In the genomic region with DNA sequence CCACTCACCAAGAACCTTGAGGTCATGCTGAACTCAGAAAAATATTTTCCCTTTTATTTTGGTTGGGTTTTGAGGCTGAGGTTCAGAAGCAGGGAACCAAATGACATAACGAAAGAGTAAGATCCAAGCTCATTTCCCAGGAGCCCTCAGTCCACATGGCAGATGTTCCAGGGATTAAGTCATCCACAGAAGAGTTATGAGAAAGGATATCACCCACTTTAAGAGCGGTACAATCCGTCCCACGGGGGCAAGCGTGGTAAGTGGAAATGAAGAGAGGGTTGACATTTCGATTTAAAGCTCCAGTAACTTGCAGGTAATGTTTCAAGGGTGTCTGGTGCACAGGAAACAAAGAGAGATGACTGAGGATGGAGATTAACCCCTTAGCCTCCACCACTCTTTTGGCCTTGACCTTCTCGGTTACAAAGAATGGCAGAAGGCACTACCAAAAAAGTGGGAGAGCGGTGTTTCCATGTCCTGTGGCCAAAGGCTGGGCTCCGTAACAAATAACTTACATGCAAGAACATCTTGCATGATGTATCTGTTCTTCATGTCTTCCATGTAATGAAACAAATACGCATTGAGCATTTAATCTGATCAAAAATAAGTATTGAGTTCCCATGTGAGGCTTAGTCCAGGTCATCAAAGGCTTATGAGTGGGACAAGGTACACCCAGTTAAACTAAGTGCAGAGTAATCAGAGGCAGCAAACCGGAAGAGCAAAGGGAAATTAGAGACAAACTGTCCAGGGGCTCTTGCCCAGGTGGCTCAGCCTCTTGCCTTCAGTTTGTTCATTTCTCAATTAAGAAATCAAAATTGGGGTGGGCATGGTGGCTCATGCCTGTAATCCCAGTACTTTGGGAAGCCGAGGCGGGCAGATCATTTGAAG, we compare ENCODE assay signal across 12 cellular contexts.
A peak's percentile ranks its signal among the peaks of the same experiment; 100 is the strongest.
DNase-seq lines count a peak whose midpoint lies in the region; ATAC-seq, FAIRE-seq and TF ChIP-seq lines count a peak whose summit lies in the region.
"Had no signal": no experiment of that assay in that cellular context is flagged by ENCODE, and none has a peak within 500 bp of the region (broad histone marks: within the 10 kb centered on the region; RNA-seq: fewer than 3 reads in every experiment).

No MANE protein-coding gene starts in this region.

- peaks cover 18% of the 10 kb centered on the region for H3K27me3 Mint-ChIP-seq in astrocyte (ENCODE audit: low read depth, unreplicated experiment)

- H3K4me3 ChIP-seq in astrocyte (ENCODE audit: insufficient read depth, low read depth, low read length) (no peak overlapping the region), right cardiac atrium (ENCODE audit: low read length) (no peak overlapping the region), subcutaneous abdominal adipose tissue (ENCODE audit: low read depth in 1 of 5, low read length in 5 of 5) (no peak overlapping the region)
- H3K4me3 ChIP-seq: pancreas had no signal

- H3K27me3 ChIP-seq in astrocyte (ENCODE audit: insufficient read depth, low read length) (no peaks in the 10 kb centered on the region), right cardiac atrium (ENCODE audit: control insufficient read depth, insufficient read depth) (no peaks in the 10 kb centered on the region), subcutaneous abdominal adipose tissue (ENCODE audit: control insufficient read depth in 5 of 5, insufficient read depth in 4 of 5, low read length in 5 of 5) (no peaks in the 10 kb centered on the region)
- H3K27me3 ChIP-seq: pancreas had no signal

- peaks cover 16% of the 10 kb centered on the region for H3K9me3 Mint-ChIP-seq in astrocyte (ENCODE audit: unreplicated experiment)

- 61% methylated on average over 13 of the region's 13 CpGs for whole genome bisulfite sequencing in right cardiac atrium

- peak; percentile 68 for DNase-seq in LHCN-M2 (ENCODE audit: low read depth)
- DNase-seq in astrocyte (ENCODE audit: low read depth) = peak; percentile 46
- DNase-seq in right cardiac atrium = peak; percentile 57 to 83 (median 71)
- DNase-seq in activated CD4-positive, alpha-beta T cell treated with anti-CD3 and anti-CD28 coated beads for 4 hours = no peak
- no peak for DNase-seq in stimulated activated CD4-positive, alpha-beta T cell treated with anti-CD3 and anti-CD28 coated beads, Interleukin-4, amount 100 ng/mL, for 4 hours
- no peak for DNase-seq in cerebellar nuclear complex (lab: John Stamatoyannopoulos, UW)
- no peak for DNase-seq in posterior cingulate gyrus
- DNase-seq: DMS153, pancreas had no signal

- no peaks in the 10 kb centered on the region for H3K79me2 ChIP-seq in astrocyte (ENCODE audit: insufficient read depth, low read length)

- H3K9ac ChIP-seq in astrocyte (ENCODE audit: low read length) = no peak overlapping the region
- H3K9ac ChIP-seq in subcutaneous abdominal adipose tissue (ENCODE audit: low read length in 5 of 5) = peak overlapping the region in 2 of 5 donors; percentile 28 to 33

- no peaks in the 10 kb centered on the region for H3K9me3 ChIP-seq in astrocyte (ENCODE audit: insufficient read depth, low read depth, low read length)
- H3K9me3 ChIP-seq in right cardiac atrium (ENCODE audit: control insufficient read depth, low read length) = no peaks in the 10 kb centered on the region
- peaks cover 0 to 5% (median 0%) of the 10 kb centered on the region in 5 donors for H3K9me3 ChIP-seq in subcutaneous abdominal adipose tissue (ENCODE audit: control insufficient read depth in 5 of 5, low read length in 5 of 5)
- H3K9me3 ChIP-seq: pancreas had no signal

- no peak overlapping the region for H3K4me3 Mint-ChIP-seq in astrocyte (ENCODE audit: unreplicated experiment)
- H3K4me3 Mint-ChIP-seq: T-helper 2 cell treated with Interferon-gamma antibody and Interleukin-4, amounts not matched to agents 5 μg/mL and 100 μg/mL, for 36 hours had no signal

- FAIRE-seq in astrocyte (lab: Jason Lieb, UNC) = no peak
- FAIRE-seq: pancreas, urothelium cell line had no signal

- TF ChIP-seq CTCF in astrocyte (IDR thresholded peaks at IDR 0.05; ENCODE audit: insufficient read depth, low read depth, low read length) = no peak

- no peak overlapping the region for H3K27ac ChIP-seq in astrocyte (ENCODE audit: low read depth, low read length)
- peak overlapping the region; percentile 97 for H3K27ac ChIP-seq in right cardiac atrium (ENCODE audit: low read length)
- peak overlapping the region; percentile 86 for H3K27ac ChIP-seq in subcutaneous abdominal adipose tissue (ENCODE audit: low read depth, low read length)
- H3K27ac ChIP-seq: pancreas had no signal

- H3K27ac Mint-ChIP-seq in astrocyte (ENCODE audit: unreplicated experiment) = peak overlapping the region; percentile 9
- H3K27ac Mint-ChIP-seq: T-helper 2 cell treated with Interferon-gamma antibody and Interleukin-4, amounts not matched to agents 5 μg/mL and 100 μg/mL, for 36 hours had no signal

- peak; percentile 76 for ATAC-seq in right cardiac atrium

- H4K20me1 ChIP-seq in astrocyte (ENCODE audit: insufficient read depth, low read length) = no peaks in the 10 kb centered on the region

- intact Hi-C loops in right cardiac atrium (cut with DNase I) = loop anchor here in 1 of 4 donors (10.0 kb wide), 2 partner anchors 188 to 272 kb away; a partner anchor contains a TSS
- intact Hi-C loops in posterior cingulate gyrus (cut with DNase I) = no loop called here

- peaks cover 2% of the 10 kb centered on the region for H3K36me3 Mint-ChIP-seq in astrocyte (ENCODE audit: low read depth, unreplicated experiment)

- H3K36me3 ChIP-seq in astrocyte (ENCODE audit: insufficient read depth, low read length) (no peaks in the 10 kb centered on the region), subcutaneous abdominal adipose tissue (ENCODE audit: control insufficient read depth in 5 of 5, insufficient read depth in 5 of 5, low read length in 5 of 5) (no peaks in the 10 kb centered on the region)
- H3K36me3 ChIP-seq: pancreas had no signal

- no peak overlapping the region for H3K4me2 ChIP-seq in astrocyte (ENCODE audit: low read length)

- H3K4me1 Mint-ChIP-seq in astrocyte (ENCODE audit: low read depth, unreplicated experiment) = peaks cover 18% of the 10 kb centered on the region

- H3K4me1 ChIP-seq in astrocyte (ENCODE audit: insufficient read depth, low read length) (peaks cover 4% of the 10 kb centered on the region), right cardiac atrium (ENCODE audit: control insufficient read depth, insufficient read depth, low read length) (peaks cover 10% of the 10 kb centered on the region), subcutaneous abdominal adipose tissue (ENCODE audit: control insufficient read depth in 5 of 5, insufficient read depth in 5 of 5, low read length in 5 of 5) (peaks cover 3 to 41% (median 30%) of the 10 kb centered on the region in 5 donors)

- no peak overlapping the region for H2AFZ ChIP-seq in astrocyte (ENCODE audit: low read depth, low read length)

Comparison
In these comparisons a context has a peak if more than half of its experiments do, and no peak if none do; other contexts are left out.
1. DNase-seq: peak in LHCN-M2 (single experiment), astrocyte (single experiment) and right cardiac atrium (3 of 3); none in activated CD4-positive, alpha-beta T cell treated with anti-CD3 and anti-CD28 coated beads for 4 hours (0 of 2), stimulated activated CD4-positive, alpha-beta T cell treated with anti-CD3 and anti-CD28 coated beads, Interleukin-4, amount 100 ng/mL, for 4 hours (0 of 2), cerebellar nuclear complex (0 of 2) and posterior cingulate gyrus (0 of 10).